ENCODE assay signal across 15 cellular contexts in the genomic region with DNA sequence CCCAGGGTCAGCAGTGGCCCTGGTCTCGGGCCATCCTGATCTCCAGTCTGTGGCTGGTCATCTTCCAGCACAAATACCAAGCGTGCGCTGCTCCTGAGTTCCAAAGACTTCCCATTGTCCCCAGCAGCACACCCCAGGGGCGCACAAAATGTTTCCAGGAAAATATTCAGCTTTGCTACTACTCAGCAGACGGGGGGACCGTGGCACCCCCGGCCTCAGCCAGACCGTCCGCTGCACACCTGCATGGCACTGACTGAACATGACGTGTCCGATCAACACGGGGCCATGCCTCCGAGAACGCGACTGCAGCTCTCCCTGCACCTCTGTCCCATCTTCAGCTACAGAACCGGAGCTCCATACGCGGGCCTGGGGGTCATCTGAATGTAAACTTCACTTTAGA. TPM values are rescaled to one million over a fixed set of nuclear protein-coding genes. Genes with fewer than 3 reads are reported as not detected.
DNase-seq lines count a peak whose midpoint lies in the region; TF ChIP-seq lines count a peak whose summit lies in the region.
"Had no signal": no experiment of that assay in that cellular context is flagged by ENCODE, and none has a peak within 500 bp of the region (broad histone marks: within the 10 kb centered on the region; RNA-seq: fewer than 3 reads in every experiment).

No MANE protein-coding gene starts in this region.

- peaks cover 72% of the 10 kb centered on the region for H3K4me1 Mint-ChIP-seq in T-helper 2 cell treated with Interferon-gamma antibody and Interleukin-4, amounts not matched to agents 5 μg/mL and 100 μg/mL, for 36 hours (ENCODE audit: low read depth)
- peaks cover 50% of the 10 kb centered on the region for H3K4me1 Mint-ChIP-seq in CD14-positive monocyte
- peaks cover 91% of the 10 kb centered on the region for H3K4me1 Mint-ChIP-seq in dendritic cell treated with granulocyte-macrophage colony-stimulating factor and Interleukin-4, amounts not matched to agents 40 ng/mL and 50 ng/mL, for 4 days (ENCODE audit: low read depth)

- no peaks in the 10 kb centered on the region for H3K27me3 Mint-ChIP-seq in T-helper 2 cell treated with Interferon-gamma antibody and Interleukin-4, amounts not matched to agents 5 μg/mL and 100 μg/mL, for 36 hours (ENCODE audit: low read depth)
- H3K27me3 Mint-ChIP-seq in CD14-positive monocyte (ENCODE audit: low read depth in 3 of 3), result peaks cover 3 to 17% (median 14%) of the 10 kb centered on the region in 3 donors
- peaks cover 5% of the 10 kb centered on the region for H3K27me3 Mint-ChIP-seq in dendritic cell treated with granulocyte-macrophage colony-stimulating factor and Interleukin-4, amounts not matched to agents 40 ng/mL and 50 ng/mL, for 4 days

- intact Hi-C loops in CD14-positive monocyte (cut with micrococcal nuclease), result no loop called here
- intact Hi-C loops in dendritic cell treated with granulocyte-macrophage colony-stimulating factor and Interleukin-4, amounts not matched to agents 40 ng/mL and 50 ng/mL, for 4 days (cut with micrococcal nuclease), result no loop called here

- no peak for DNase-seq in T-helper 2 cell treated with Interferon-gamma antibody and Interleukin-4, amounts not matched to agents 5 μg/mL and 100 μg/mL, for 36 hours (ENCODE audit: low spot score)
- DNase-seq in T-helper 2 cell (no peak), CD14-positive monocyte (ENCODE audit: low spot score) (no peak), NCI-H2196 (lab: John Stamatoyannopoulos, UW; ENCODE audit: unreplicated experiment) (no peak)
- peak; percentile 10 for DNase-seq in stimulated activated CD8-positive, alpha-beta memory T cell treated with anti-CD3 and anti-CD28 coated beads, Interleukin-4, amount 100 ng/mL, for 48 hours
- DNase-seq in central memory CD4-positive, alpha-beta T cell, result no peak
- DNase-seq in effector CD4-positive, alpha-beta T cell, result no peak
- DNase-seq: DMS79, NCI-H1417, NCI-H1694 treated with DMSO at 0.1 percent for 48 hours, NCI-H2081 treated with DMSO at 0.1 percent for 48 hours, NCI-H2171 treated with DMSO at 0.1 percent for 48 hours, NCI-H446, NCI-H526 had no signal

- peaks cover 20% of the 10 kb centered on the region for H3K36me3 Mint-ChIP-seq in T-helper 2 cell treated with Interferon-gamma antibody and Interleukin-4, amounts not matched to agents 5 μg/mL and 100 μg/mL, for 36 hours (ENCODE audit: low read depth)
- H3K36me3 Mint-ChIP-seq in CD14-positive monocyte, result peaks cover 0 to 3% of the 10 kb centered on the region in 2 donors
- H3K36me3 Mint-ChIP-seq in dendritic cell treated with granulocyte-macrophage colony-stimulating factor and Interleukin-4, amounts not matched to agents 40 ng/mL and 50 ng/mL, for 4 days (ENCODE audit: low read depth), result no peaks in the 10 kb centered on the region

- H3K4me3 Mint-ChIP-seq in T-helper 2 cell treated with Interferon-gamma antibody and Interleukin-4, amounts not matched to agents 5 μg/mL and 100 μg/mL, for 36 hours, result no peak overlapping the region
- no peak overlapping the region for H3K4me3 Mint-ChIP-seq in CD14-positive monocyte
- peak overlapping the region; percentile 47 for H3K4me3 Mint-ChIP-seq in dendritic cell treated with granulocyte-macrophage colony-stimulating factor and Interleukin-4, amounts not matched to agents 40 ng/mL and 50 ng/mL, for 4 days

- H3K9me3 Mint-ChIP-seq in T-helper 2 cell treated with Interferon-gamma antibody and Interleukin-4, amounts not matched to agents 5 μg/mL and 100 μg/mL, for 36 hours, result peaks cover 16% of the 10 kb centered on the region
- H3K9me3 Mint-ChIP-seq in CD14-positive monocyte, result peaks cover 0 to 2% (median 0%) of the 10 kb centered on the region in 7 donors
- no peaks in the 10 kb centered on the region for H3K9me3 Mint-ChIP-seq in dendritic cell treated with granulocyte-macrophage colony-stimulating factor and Interleukin-4, amounts not matched to agents 40 ng/mL and 50 ng/mL, for 4 days

- no peak for TF ChIP-seq CTCF in CD14-positive monocyte (IDR thresholded peaks at IDR 0.05)

- peak overlapping the region; percentile 13 for H3K27ac Mint-ChIP-seq in T-helper 2 cell treated with Interferon-gamma antibody and Interleukin-4, amounts not matched to agents 5 μg/mL and 100 μg/mL, for 36 hours
- H3K27ac Mint-ChIP-seq in CD14-positive monocyte, result peak overlapping the region in 5 of 7 donors; percentile 11 to 72 (median 34)
- H3K27ac Mint-ChIP-seq in dendritic cell treated with granulocyte-macrophage colony-stimulating factor and Interleukin-4, amounts not matched to agents 40 ng/mL and 50 ng/mL, for 4 days, result peak overlapping the region; percentile 83

RNA-seq across cellular contexts. Expression of a gene that starts 9.6 kb away (rescaled TPM):
- 10 to 100 TPM; 37.1 to 39.6 TPM for polyA plus RNA-seq in CD14-positive monocyte

Comparison
In these comparisons a context has a peak if more than half of its experiments do, and no peak if none do; other contexts are left out.
1. H3K27ac Mint-ChIP-seq: peak in every context shown above with its lines; median percentile 83 in dendritic cell treated with granulocyte-macrophage colony-stimulating factor and Interleukin-4, amounts not matched to agents 40 ng/mL and 50 ng/mL, for 4 days; 34 in CD14-positive monocyte; 13 in T-helper 2 cell treated with Interferon-gamma antibody and Interleukin-4, amounts not matched to agents 5 μg/mL and 100 μg/mL, for 36 hours.